1 cellular context compared by ENCODE assay signal in the genomic region with DNA sequence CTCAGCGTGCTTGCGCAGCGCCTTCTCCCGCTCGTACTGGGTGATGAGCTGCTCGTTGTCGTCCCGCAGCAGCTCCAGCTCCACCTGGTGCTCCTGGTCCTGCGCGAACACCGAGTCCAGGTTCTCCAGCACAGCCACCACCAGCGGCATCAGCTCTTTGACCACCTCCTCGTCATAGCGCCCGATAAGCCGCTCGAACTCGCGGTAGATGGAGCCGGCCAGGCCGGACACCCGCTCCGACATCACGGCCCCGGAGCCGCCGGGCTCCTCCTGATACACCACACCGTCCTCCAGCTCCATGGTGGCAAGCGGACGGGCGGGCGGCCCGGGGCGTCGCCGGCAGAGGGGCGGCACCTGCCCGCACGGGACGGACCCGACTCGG.
A peak's percentile ranks its signal among the peaks of the same experiment; 100 is the strongest.
TF ChIP-seq lines count a peak whose summit lies in the region.

No MANE protein-coding gene starts in this region.

TF ChIP-seq in K562, 482 proteins besides CTCF, POLR2A, EP300 and RAD21 (continued from another document and continues in another):
- TF ChIP-seq, protein P1, sequence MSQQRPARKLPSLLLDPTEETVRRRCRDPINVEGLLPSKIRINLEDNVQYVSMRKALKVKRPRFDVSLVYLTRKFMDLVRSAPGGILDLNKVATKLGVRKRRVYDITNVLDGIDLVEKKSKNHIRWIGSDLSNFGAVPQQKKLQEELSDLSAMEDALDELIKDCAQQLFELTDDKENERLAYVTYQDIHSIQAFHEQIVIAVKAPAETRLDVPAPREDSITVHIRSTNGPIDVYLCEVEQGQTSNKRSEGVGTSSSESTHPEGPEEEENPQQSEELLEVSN (IDR thresholded peaks at IDR 0.05; ENCODE audit: borderline replicate concordance in 1 of 2, extremely low read depth in 1 of 2, insufficient read depth in 1 of 2, insufficient read length in 1 of 2, low read depth in 1 of 2, low read length in 1 of 2, poor library complexity in 1 of 2, severe bottlenecking in 1 of 2): peak in 1 of 2 experiments; percentile 43
- no peak for TF ChIP-seq ESRRA (IDR thresholded peaks at IDR 0.05; ENCODE audit: borderline replicate concordance, low read depth)
- TF ChIP-seq, protein P2, sequence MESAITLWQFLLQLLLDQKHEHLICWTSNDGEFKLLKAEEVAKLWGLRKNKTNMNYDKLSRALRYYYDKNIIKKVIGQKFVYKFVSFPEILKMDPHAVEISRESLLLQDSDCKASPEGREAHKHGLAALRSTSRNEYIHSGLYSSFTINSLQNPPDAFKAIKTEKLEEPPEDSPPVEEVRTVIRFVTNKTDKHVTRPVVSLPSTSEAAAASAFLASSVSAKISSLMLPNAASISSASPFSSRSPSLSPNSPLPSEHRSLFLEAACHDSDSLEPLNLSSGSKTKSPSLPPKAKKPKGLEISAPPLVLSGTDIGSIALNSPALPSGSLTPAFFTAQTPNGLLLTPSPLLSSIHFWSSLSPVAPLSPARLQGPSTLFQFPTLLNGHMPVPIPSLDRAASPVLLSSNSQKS (CRISPR knock-in tag; IDR thresholded peaks at IDR 0.05): no peak
- no peak for TF ChIP-seq U2AF1 (optimal IDR thresholded peaks at IDR 0.05; ENCODE audit: low read depth, low read length)
- TF ChIP-seq ZNF239 (CRISPR knock-in tag; IDR thresholded peaks at IDR 0.05): no peak
- TF ChIP-seq ARID2 (IDR thresholded peaks at IDR 0.05): no peak
- no peak for TF ChIP-seq GATA2 (CRISPR knock-in tag; IDR thresholded peaks at IDR 0.05)
- TF ChIP-seq, protein P3, sequence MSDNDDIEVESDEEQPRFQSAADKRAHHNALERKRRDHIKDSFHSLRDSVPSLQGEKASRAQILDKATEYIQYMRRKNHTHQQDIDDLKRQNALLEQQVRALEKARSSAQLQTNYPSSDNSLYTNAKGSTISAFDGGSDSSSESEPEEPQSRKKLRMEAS (CRISPR knock-in tag; IDR thresholded peaks at IDR 0.05): peak; percentile 42
- TF ChIP-seq SLC30A9 (CRISPR knock-in tag; IDR thresholded peaks at IDR 0.05): no peak
- no peak for TF ChIP-seq HES1 (IDR thresholded peaks at IDR 0.05; ENCODE audit: low read depth)
- TF ChIP-seq, protein P4, sequence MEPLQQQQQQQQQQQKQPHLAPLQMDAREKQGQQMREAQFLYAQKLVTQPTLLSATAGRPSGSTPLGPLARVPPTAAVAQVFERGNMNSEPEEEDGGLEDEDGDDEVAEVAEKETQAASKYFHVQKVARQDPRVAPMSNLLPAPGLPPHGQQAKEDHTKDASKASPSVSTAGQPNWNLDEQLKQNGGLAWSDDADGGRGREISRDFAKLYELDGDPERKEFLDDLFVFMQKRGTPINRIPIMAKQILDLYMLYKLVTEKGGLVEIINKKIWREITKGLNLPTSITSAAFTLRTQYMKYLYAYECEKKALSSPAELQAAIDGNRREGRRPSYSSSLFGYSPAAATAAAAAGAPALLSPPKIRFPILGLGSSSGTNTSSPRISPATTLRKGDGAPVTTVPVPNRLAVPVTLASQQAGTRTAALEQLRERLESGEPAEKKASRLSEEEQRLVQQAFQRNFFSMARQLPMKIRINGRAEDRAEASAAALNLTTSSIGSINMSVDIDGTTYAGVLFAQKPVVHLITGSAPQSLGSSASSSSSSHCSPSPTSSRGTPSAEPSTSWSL (CRISPR knock-in tag; IDR thresholded peaks at IDR 0.05; ENCODE audit: borderline replicate concordance): no peak
- no peak for TF ChIP-seq PREB (CRISPR knock-in tag; IDR thresholded peaks at IDR 0.05)
- TF ChIP-seq CEBPB (tag; IDR thresholded peaks at IDR 0.05): no peak
- no peak for TF ChIP-seq CHAMP1 (IDR thresholded peaks at IDR 0.05)
- TF ChIP-seq COPS2 (conservative IDR thresholded peaks at IDR 0.05): no peak
- TF ChIP-seq LARP7 (IDR thresholded peaks at IDR 0.05): no peak
- no peak for TF ChIP-seq XRCC4 (IDR thresholded peaks at IDR 0.05; ENCODE audit: extremely low read depth, insufficient read depth, insufficient read length)
- TF ChIP-seq HIVEP1 (CRISPR knock-in tag; IDR thresholded peaks at IDR 0.05): no peak
- TF ChIP-seq HDAC1 (IDR thresholded peaks at IDR 0.05): peak in 1 of 2 experiments; percentile 42; a peak in 1 of 4 replicates
- TF ChIP-seq MAZ (CRISPR knock-in tag; conservative IDR thresholded peaks at IDR 0.05 in 1 of 2, IDR thresholded peaks at IDR 0.05 in 1 of 2): peak; percentile 25 to 39; a peak in 3 of 4 replicates
- no peak for TF ChIP-seq ZNF76 (CRISPR knock-in tag; IDR thresholded peaks at IDR 0.05; ENCODE audit: borderline replicate concordance)
- TF ChIP-seq CSDE1 (IDR thresholded peaks at IDR 0.05): no peak
- TF ChIP-seq NR2C1 (IDR thresholded peaks at IDR 0.05): no peak
- TF ChIP-seq NR2C1 (tag; IDR thresholded peaks at IDR 0.05): no peak
- no peak for TF ChIP-seq SMARCA5 (IDR thresholded peaks at IDR 0.05)
- no peak for TF ChIP-seq ZEB2 (IDR thresholded peaks at IDR 0.05)
- TF ChIP-seq NR4A1 (CRISPR knock-in tag; IDR thresholded peaks at IDR 0.05): no peak
- TF ChIP-seq NR4A1 (tag; IDR thresholded peaks at IDR 0.05): no peak
- TF ChIP-seq SIRT6 (IDR thresholded peaks at IDR 0.05; ENCODE audit: low read depth, low read length): no peak
- no peak for TF ChIP-seq ZNF766 (CRISPR knock-in tag; conservative IDR thresholded peaks at IDR 0.05)
- TF ChIP-seq TCF7L2 (IDR thresholded peaks at IDR 0.05; ENCODE audit: low read depth, low read length): no peak
- TF ChIP-seq NR2F6 (CRISPR knock-in tag; IDR thresholded peaks at IDR 0.05): no peak
- no peak for TF ChIP-seq ZNF224 (CRISPR knock-in tag; IDR thresholded peaks at IDR 0.05)
- TF ChIP-seq ZNF24 (IDR thresholded peaks at IDR 0.05): no peak
- TF ChIP-seq, protein P5, sequence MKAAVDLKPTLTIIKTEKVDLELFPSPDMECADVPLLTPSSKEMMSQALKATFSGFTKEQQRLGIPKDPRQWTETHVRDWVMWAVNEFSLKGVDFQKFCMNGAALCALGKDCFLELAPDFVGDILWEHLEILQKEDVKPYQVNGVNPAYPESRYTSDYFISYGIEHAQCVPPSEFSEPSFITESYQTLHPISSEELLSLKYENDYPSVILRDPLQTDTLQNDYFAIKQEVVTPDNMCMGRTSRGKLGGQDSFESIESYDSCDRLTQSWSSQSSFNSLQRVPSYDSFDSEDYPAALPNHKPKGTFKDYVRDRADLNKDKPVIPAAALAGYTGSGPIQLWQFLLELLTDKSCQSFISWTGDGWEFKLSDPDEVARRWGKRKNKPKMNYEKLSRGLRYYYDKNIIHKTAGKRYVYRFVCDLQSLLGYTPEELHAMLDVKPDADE (conservative IDR thresholded peaks at IDR 0.05; ENCODE audit: control insufficient read depth, low read depth, low read length): no peak
- TF ChIP-seq SIN3B (IDR thresholded peaks at IDR 0.05; ENCODE audit: low read depth): no peak
- TF ChIP-seq ZNF764 (CRISPR knock-in tag; IDR thresholded peaks at IDR 0.05; ENCODE audit: low read depth): no peak
- TF ChIP-seq TAF9B (IDR thresholded peaks at IDR 0.05; ENCODE audit: partially characterized antibody): no peak
- TF ChIP-seq, protein P6, sequence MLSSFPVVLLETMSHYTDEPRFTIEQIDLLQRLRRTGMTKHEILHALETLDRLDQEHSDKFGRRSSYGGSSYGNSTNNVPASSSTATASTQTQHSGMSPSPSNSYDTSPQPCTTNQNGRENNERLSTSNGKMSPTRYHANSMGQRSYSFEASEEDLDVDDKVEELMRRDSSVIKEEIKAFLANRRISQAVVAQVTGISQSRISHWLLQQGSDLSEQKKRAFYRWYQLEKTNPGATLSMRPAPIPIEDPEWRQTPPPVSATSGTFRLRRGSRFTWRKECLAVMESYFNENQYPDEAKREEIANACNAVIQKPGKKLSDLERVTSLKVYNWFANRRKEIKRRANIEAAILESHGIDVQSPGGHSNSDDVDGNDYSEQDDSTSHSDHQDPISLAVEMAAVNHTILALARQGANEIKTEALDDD (IDR thresholded peaks at IDR 0.05): no peak
- peak; percentile 18; the same call in 1 of the 2 replicates for TF ChIP-seq FOXP4 (CRISPR knock-in tag; IDR thresholded peaks at IDR 0.05; ENCODE audit: borderline replicate concordance)
- TF ChIP-seq FOXK2 (conservative IDR thresholded peaks at IDR 0.05 in 1 of 2, IDR thresholded peaks at IDR 0.05 in 1 of 2; ENCODE audit: low read depth in 2 of 2): no peak
- TF ChIP-seq SETDB1 (IDR thresholded peaks at IDR 0.05; ENCODE audit: low read length): no peak
- TF ChIP-seq, protein P7, sequence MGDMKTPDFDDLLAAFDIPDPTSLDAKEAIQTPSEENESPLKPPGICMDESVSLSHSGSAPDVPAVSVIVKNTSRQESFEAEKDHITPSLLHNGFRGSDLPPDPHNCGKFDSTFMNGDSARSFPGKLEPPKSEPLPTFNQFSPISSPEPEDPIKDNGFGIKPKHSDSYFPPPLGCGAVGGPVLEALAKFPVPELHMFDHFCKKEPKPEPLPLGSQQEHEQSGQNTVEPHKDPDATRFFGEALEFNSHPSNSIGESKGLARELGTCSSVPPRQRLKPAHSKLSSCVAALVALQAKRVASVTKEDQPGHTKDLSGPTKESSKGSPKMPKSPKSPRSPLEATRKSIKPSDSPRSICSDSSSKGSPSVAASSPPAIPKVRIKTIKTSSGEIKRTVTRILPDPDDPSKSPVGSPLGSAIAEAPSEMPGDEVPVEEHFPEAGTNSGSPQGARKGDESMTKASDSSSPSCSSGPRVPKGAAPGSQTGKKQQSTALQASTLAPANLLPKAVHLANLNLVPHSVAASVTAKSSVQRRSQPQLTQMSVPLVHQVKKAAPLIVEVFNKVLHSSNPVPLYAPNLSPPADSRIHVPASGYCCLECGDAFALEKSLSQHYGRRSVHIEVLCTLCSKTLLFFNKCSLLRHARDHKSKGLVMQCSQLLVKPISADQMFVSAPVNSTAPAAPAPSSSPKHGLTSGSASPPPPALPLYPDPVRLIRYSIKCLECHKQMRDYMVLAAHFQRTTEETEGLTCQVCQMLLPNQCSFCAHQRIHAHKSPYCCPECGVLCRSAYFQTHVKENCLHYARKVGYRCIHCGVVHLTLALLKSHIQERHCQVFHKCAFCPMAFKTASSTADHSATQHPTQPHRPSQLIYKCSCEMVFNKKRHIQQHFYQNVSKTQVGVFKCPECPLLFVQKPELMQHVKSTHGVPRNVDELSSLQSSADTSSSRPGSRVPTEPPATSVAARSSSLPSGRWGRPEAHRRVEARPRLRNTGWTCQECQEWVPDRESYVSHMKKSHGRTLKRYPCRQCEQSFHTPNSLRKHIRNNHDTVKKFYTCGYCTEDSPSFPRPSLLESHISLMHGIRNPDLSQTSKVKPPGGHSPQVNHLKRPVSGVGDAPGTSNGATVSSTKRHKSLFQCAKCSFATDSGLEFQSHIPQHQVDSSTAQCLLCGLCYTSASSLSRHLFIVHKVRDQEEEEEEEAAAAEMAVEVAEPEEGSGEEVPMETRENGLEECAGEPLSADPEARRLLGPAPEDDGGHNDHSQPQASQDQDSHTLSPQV (IDR thresholded peaks at IDR 0.05): no peak
- no peak for TF ChIP-seq ZNF436 (CRISPR knock-in tag; IDR thresholded peaks at IDR 0.05)
- TF ChIP-seq, protein P8, sequence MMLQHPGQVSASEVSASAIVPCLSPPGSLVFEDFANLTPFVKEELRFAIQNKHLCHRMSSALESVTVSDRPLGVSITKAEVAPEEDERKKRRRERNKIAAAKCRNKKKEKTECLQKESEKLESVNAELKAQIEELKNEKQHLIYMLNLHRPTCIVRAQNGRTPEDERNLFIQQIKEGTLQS (IDR thresholded peaks at IDR 0.05): no peak
- TF ChIP-seq, protein P8 (CRISPR knock-in tag; conservative IDR thresholded peaks at IDR 0.05): no peak
